11 cellular contexts compared by ENCODE assay signal in the genomic region with DNA sequence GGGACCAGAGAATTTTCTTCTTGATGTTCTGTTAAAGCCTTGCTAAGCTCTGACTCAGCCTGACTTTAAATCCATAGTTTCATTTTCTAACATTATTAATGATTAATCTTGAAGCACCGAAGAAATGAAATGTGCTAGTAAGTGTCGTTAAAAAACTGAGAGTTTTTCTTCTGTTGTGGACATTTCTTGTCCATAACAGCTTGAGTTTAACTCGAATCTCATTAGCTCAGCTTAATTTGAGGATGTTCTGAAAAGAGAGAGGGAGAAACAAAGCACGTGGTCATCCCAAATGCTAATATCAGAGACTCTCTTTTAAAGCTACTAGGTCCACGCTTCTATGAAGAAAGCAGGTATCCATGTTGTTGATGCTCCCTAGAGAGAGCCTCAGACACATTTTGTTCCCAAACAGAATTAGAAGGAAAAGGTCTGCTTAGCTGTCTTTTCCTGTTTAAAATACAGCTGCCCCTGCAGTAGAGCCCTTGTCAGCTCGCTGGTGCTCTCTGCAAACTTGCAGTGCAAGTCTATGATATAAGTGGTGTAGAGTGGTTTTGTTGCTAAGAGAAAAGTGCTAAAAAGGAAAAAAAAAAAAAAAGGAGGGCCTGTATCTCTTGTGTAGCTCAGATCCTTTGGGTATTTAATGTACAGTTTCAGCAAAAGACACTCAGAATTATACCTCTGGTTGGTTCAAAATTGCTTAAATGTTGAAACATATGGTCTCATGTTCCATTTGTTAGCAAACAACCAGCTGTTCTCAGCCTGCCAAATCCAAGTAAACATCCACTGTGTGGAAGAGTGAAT.
DNase-seq lines count a peak whose midpoint lies in the region; ATAC-seq and TF ChIP-seq lines count a peak whose summit lies in the region.
"Had no signal": no experiment of that assay in that cellular context is flagged by ENCODE, and none has a peak within 500 bp of the region (broad histone marks: within the 10 kb centered on the region; RNA-seq: fewer than 3 reads in every experiment).

No MANE protein-coding gene starts in this region.

- no peak for TF ChIP-seq CTCF in glutamatergic neuron (IDR thresholded peaks at IDR 0.05; ENCODE audit: partially characterized antibody, unreplicated experiment)
- no peak for TF ChIP-seq CTCF in prostate gland (IDR thresholded peaks at IDR 0.05)

- DNase-seq in EH (ENCODE audit: low read depth), result peak; percentile 23
- peak; percentile 41 to 67 for DNase-seq in SJCRH30
- no peak for DNase-seq in glutamatergic neuron
- no peak for DNase-seq in prostate gland (ENCODE audit: low spot score)
- no peak for DNase-seq in SKM-1 (lab: John Stamatoyannopoulos, UW; ENCODE audit: unreplicated experiment)
- no peak for DNase-seq in NCI-H526 (lab: John Stamatoyannopoulos, UW)
- no peak for DNase-seq in effector memory CD8-positive, alpha-beta T cell
- DNase-seq in activated CD4-positive, alpha-beta T cell treated with anti-CD3 and anti-CD28 coated beads for 48 hours, result no peak
- DNase-seq: mesendoderm had no signal

- intact Hi-C loops in prostate gland (cut with DNase I), result loop anchor here (10.0 kb wide), 2 partner anchors 54 to 186 kb away; a partner anchor contains a TSS

- peaks cover 44% of the 10 kb centered on the region for H3K4me1 Mint-ChIP-seq in glutamatergic neuron (ENCODE audit: low read depth, unreplicated experiment)
- H3K4me1 Mint-ChIP-seq in effector memory CD8-positive, alpha-beta T cell (ENCODE audit: low read depth in 2 of 2), result no peaks in the 10 kb centered on the region

- peak overlapping the region; percentile 97 for H3K27ac Mint-ChIP-seq in glutamatergic neuron (ENCODE audit: unreplicated experiment)
- H3K27ac Mint-ChIP-seq in effector memory CD8-positive, alpha-beta T cell, result no peak overlapping the region
- H3K27ac Mint-ChIP-seq: activated naive CD4-positive, alpha-beta T cell treated with anti-CD3 and anti-CD28 coated beads, Interleukin-2, amount 50 U/mL, for 72 hours had no signal

- H3K27me3 ChIP-seq in SJCRH30, result no peaks in the 10 kb centered on the region
- no peaks in the 10 kb centered on the region for H3K27me3 ChIP-seq in prostate gland (replicated peaks; ENCODE audit: insufficient read depth)

- no peaks in the 10 kb centered on the region for H3K36me3 ChIP-seq in SJCRH30
- H3K36me3 ChIP-seq in prostate gland, result no peaks in the 10 kb centered on the region

- H3K4me3 ChIP-seq in SJCRH30 (peak overlapping the region; percentile 1; the same call in 1 of the 2 replicates), prostate gland (no peak overlapping the region)
- H3K4me3 ChIP-seq: SK-N-MC had no signal

- H3K4me1 ChIP-seq in SJCRH30 (peaks cover 30% of the 10 kb centered on the region), prostate gland (replicated peaks) (no peaks in the 10 kb centered on the region)

- H3K27ac ChIP-seq in SJCRH30 (peak overlapping the region; percentile 36; the same call in 1 of the 2 replicates), prostate gland (peak overlapping the region; percentile 45 to 54)
- H3K27ac ChIP-seq: SK-N-MC had no signal

- H3K36me3 Mint-ChIP-seq in glutamatergic neuron (ENCODE audit: unreplicated experiment), result no peaks in the 10 kb centered on the region
- no peaks in the 10 kb centered on the region for H3K36me3 Mint-ChIP-seq in effector memory CD8-positive, alpha-beta T cell (ENCODE audit: insufficient read depth)

- WGBS in prostate gland, result 25% methylated on average over 6 of the region's 6 CpGs

- H3K9me3 ChIP-seq in SJCRH30 (replicated peaks) (no peaks in the 10 kb centered on the region), prostate gland (no peaks in the 10 kb centered on the region)

- peaks cover 4% of the 10 kb centered on the region for H3K27me3 Mint-ChIP-seq in glutamatergic neuron (ENCODE audit: unreplicated experiment)
- no peaks in the 10 kb centered on the region for H3K27me3 Mint-ChIP-seq in effector memory CD8-positive, alpha-beta T cell

- H3K9me3 Mint-ChIP-seq in glutamatergic neuron (ENCODE audit: unreplicated experiment), result peaks cover 11% of the 10 kb centered on the region
- H3K9me3 Mint-ChIP-seq in effector memory CD8-positive, alpha-beta T cell, result no peaks in the 10 kb centered on the region
- H3K9me3 Mint-ChIP-seq: activated naive CD4-positive, alpha-beta T cell treated with anti-CD3 and anti-CD28 coated beads, Interleukin-2, amount 50 U/mL, for 72 hours had no signal

- H3K4me3 Mint-ChIP-seq in glutamatergic neuron (ENCODE audit: unreplicated experiment), result peak overlapping the region; percentile 55
- no peak overlapping the region for H3K4me3 Mint-ChIP-seq in effector memory CD8-positive, alpha-beta T cell

- no peak for ATAC-seq in effector memory CD8-positive, alpha-beta T cell (replicated peaks)
- ATAC-seq: activated naive CD4-positive, alpha-beta T cell treated with anti-CD3 and anti-CD28 coated beads, Interleukin-2, amount 50 U/mL, for 72 hours had no signal

- no peak for TF ChIP-seq POLR2A in prostate gland (IDR thresholded peaks at IDR 0.05)

Comparison
In these comparisons a context has a peak if more than half of its experiments do, and no peak if none do; other contexts are left out.
1. DNase-seq: peak in EH (single experiment) and SJCRH30 (2 of 2); none in glutamatergic neuron (single experiment), prostate gland (single experiment), SKM-1 (single experiment), NCI-H526 (0 of 2), effector memory CD8-positive, alpha-beta T cell (0 of 3) and activated CD4-positive, alpha-beta T cell treated with anti-CD3 and anti-CD28 coated beads for 48 hours (single experiment).